Comparison of ENCODE assay signal across 16 cellular contexts in genomic region chr17:76582660-76583059, GRCh38. TPM values are rescaled to one million over a fixed set of nuclear protein-coding genes. Genes with fewer than 3 reads are reported as not detected.
DNase-seq lines count a peak whose midpoint lies in the region; FAIRE-seq and TF ChIP-seq lines count a peak whose summit lies in the region.
"Had no signal": no experiment of that assay in that cellular context is flagged by ENCODE, and none has a peak within 500 bp of the region (broad histone marks: within the 10 kb centered on the region; RNA-seq: fewer than 3 reads in every experiment).

No MANE protein-coding gene starts in this region.

- H3K9me3 Mint-ChIP-seq in astrocyte (ENCODE audit: unreplicated experiment) = peaks cover 2% of the 10 kb centered on the region
- H3K9me3 Mint-ChIP-seq: CD8-positive, alpha-beta memory T cell had no signal

- H3K9me3 ChIP-seq in astrocyte (ENCODE audit: insufficient read depth, low read depth, low read length) (peaks cover 2% of the 10 kb centered on the region), esophagus (ENCODE audit: control insufficient read depth in 2 of 2, insufficient read depth in 1 of 2, low read depth in 1 of 2, low read length in 1 of 2) (no peaks in the 10 kb centered on the region)
- H3K9me3 ChIP-seq: BLaER1 had no signal

- peaks cover 15% of the 10 kb centered on the region for H3K4me1 ChIP-seq in astrocyte (ENCODE audit: insufficient read depth, low read length)
- H3K4me1 ChIP-seq in esophagus (ENCODE audit: control insufficient read depth in 2 of 2, insufficient read depth in 2 of 2, low read length in 1 of 2) = peaks cover 2 to 17% of the 10 kb centered on the region in 2 donors

- H3K27ac Mint-ChIP-seq in astrocyte (ENCODE audit: unreplicated experiment) = peak overlapping the region; percentile 64

- no peak for TF ChIP-seq CTCF in astrocyte (IDR thresholded peaks at IDR 0.05; ENCODE audit: insufficient read depth, low read depth, low read length)

- WGBS in esophagus, 2 donors = 16 to 18% methylated on average over 3 of the region's 3 CpGs

- H3K4me3 Mint-ChIP-seq in astrocyte (ENCODE audit: unreplicated experiment) = peak overlapping the region; percentile 21

- H3K27me3 ChIP-seq in astrocyte (ENCODE audit: insufficient read depth, low read length) = peaks cover 22% of the 10 kb centered on the region
- no peaks in the 10 kb centered on the region for H3K27me3 ChIP-seq in esophagus (ENCODE audit: control insufficient read depth in 1 of 2, insufficient read depth in 2 of 2, low read length in 2 of 2)

- H2AFZ ChIP-seq in astrocyte (ENCODE audit: low read depth, low read length) = no peak overlapping the region

- FAIRE-seq in astrocyte (lab: Jason Lieb, UNC) = no peak
- FAIRE-seq: H1, K562 had no signal

- no peak overlapping the region for H3K4me2 ChIP-seq in astrocyte (ENCODE audit: low read length)
- H3K4me2 ChIP-seq: BLaER1 had no signal

- H3K4me3 ChIP-seq in astrocyte (ENCODE audit: insufficient read depth, low read depth, low read length) (no peak overlapping the region), esophagus (ENCODE audit: low read depth in 1 of 2, low read length in 2 of 2) (no peak overlapping the region), skin epidermis (no peak overlapping the region)
- H3K4me3 ChIP-seq: BLaER1, K562 had no signal

- peaks cover 8% of the 10 kb centered on the region for H3K4me1 Mint-ChIP-seq in astrocyte (ENCODE audit: low read depth, unreplicated experiment)

- H3K27ac ChIP-seq in astrocyte (ENCODE audit: low read depth, low read length) (no peak overlapping the region), esophagus (ENCODE audit: low read depth in 2 of 2, low read length in 1 of 2) (peak overlapping the region; percentile 50 to 87), skin epidermis (peak overlapping the region in 16 of 21 experiments; percentile 9 to 84 (median 58))
- H3K27ac ChIP-seq: 22Rv1, BLaER1 had no signal

- peak; percentile 25 for DNase-seq in DMS53 (lab: John Stamatoyannopoulos, UW)
- no peak for DNase-seq in DMS53 treated with DMSO at 0.1 percent for 48 hours (lab: John Stamatoyannopoulos, UW; ENCODE audit: unreplicated experiment)
- no peak for DNase-seq in astrocyte (ENCODE audit: low read depth)
- DNase-seq in activated effector memory CD4-positive, alpha-beta T cell treated with anti-CD3 and anti-CD28 coated beads, Interleukin-2, amount 50 U/mL, for 16 hours = no peak
- no peak for DNase-seq in activated gamma-delta T cell (lab: John Stamatoyannopoulos, UW)
- DNase-seq in epidermal melanocyte (ENCODE audit: insufficient read length, low spot score) = no peak
- DNase-seq: CD8-positive, alpha-beta memory T cell; NCI-H1092; NCI-H1694 treated with DMSO at 0.1 percent for 48 hours had no signal

- H3K79me2 ChIP-seq in astrocyte (ENCODE audit: insufficient read depth, low read length) = no peaks in the 10 kb centered on the region

- no peaks in the 10 kb centered on the region for H3K36me3 Mint-ChIP-seq in astrocyte (ENCODE audit: low read depth, unreplicated experiment)
- H3K36me3 Mint-ChIP-seq: CD8-positive, alpha-beta memory T cell had no signal

- peaks cover 52% of the 10 kb centered on the region for H3K27me3 Mint-ChIP-seq in astrocyte (ENCODE audit: low read depth, unreplicated experiment)

- H4K20me1 ChIP-seq in astrocyte (ENCODE audit: insufficient read depth, low read length) = no peaks in the 10 kb centered on the region

- no peak overlapping the region for H3K9ac ChIP-seq in astrocyte (ENCODE audit: low read length)
- H3K9ac ChIP-seq: BLaER1 had no signal

- H3K36me3 ChIP-seq in astrocyte (ENCODE audit: insufficient read depth, low read length) (no peaks in the 10 kb centered on the region), esophagus (ENCODE audit: control insufficient read depth in 2 of 2, insufficient read depth in 2 of 2, low read length in 1 of 2) (no peaks in the 10 kb centered on the region)
- H3K36me3 ChIP-seq: BLaER1 had no signal

RNA-seq across cellular contexts. Expression of gene ST6GALNAC2, which starts 3.0 kb away (rescaled TPM):
- total RNA-seq in astrocyte = 0.79 TPM in 1 of 2 replicates, not detected in the other
- 10 to 100 TPM; 17.5 to 20.2 TPM for polyA plus RNA-seq in esophagus
- total RNA-seq: H1, K562 had no signal

RNA-seq across cellular contexts. Expression of gene PRCD, which starts 42.8 kb away (rescaled TPM):
- total RNA-seq in astrocyte = 1.5 and 2.2 TPM in 2 replicates
- polyA plus RNA-seq in esophagus = 1 to 10 TPM; 1.2 to 3.0 TPM
- total RNA-seq: K562, NCI-H460 had no signal

RNA-seq across cellular contexts. Expression of gene CYGB, which starts 45.2 kb away (rescaled TPM):
- 20.5 and 29.2 TPM in 2 replicates for total RNA-seq in astrocyte
- polyA plus RNA-seq in esophagus = 1 to 10 TPM; 3.1 to 3.7 TPM
- total RNA-seq: CD8-positive, alpha-beta memory T cell had no signal
